20 cellular contexts compared by ENCODE assay signal in the genomic region with DNA sequence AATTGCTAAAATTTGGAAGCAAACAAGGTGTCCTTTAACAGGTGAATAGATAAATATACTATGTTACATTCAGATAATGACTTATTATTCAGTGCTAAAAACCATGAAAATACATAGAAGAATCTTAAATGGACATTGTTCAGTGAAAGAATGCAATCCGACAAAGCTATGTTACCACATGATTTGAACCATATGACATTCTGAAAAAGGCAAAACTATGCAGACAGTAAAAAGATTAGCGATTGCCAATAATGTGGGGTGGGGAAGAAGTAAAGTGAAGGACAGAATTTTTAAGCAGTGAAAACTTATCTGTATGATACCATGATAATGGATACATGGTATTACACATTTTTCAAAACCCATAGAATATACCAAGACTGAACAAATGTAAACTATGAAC.
A peak's percentile ranks its signal among the peaks of the same experiment; 100 is the strongest.
DNase-seq lines count a peak whose midpoint lies in the region; TF ChIP-seq lines count a peak whose summit lies in the region.
"Had no signal": no experiment of that assay in that cellular context is flagged by ENCODE, and none has a peak within 500 bp of the region (broad histone marks: within the 10 kb centered on the region; RNA-seq: fewer than 3 reads in every experiment).

No MANE protein-coding gene starts in this region.

- WGBS in sigmoid colon, 2 donors, result 91% methylated on average over 2 of the region's 2 CpGs

- H3K36me3 ChIP-seq in sigmoid colon, result no peaks in the 10 kb centered on the region
- H3K36me3 ChIP-seq: BLaER1 had no signal

- H3K4me3 ChIP-seq in AG10803 (ENCODE audit: low read length), result no peak overlapping the region
- no peak overlapping the region for H3K4me3 ChIP-seq in sigmoid colon
- H3K4me3 ChIP-seq: A549, BLaER1, GM12878, GM23248 had no signal

- no peak for TF ChIP-seq POLR2A in sigmoid colon (IDR thresholded peaks at IDR 0.05)

- H3K9me3 ChIP-seq in sigmoid colon, result no peaks in the 10 kb centered on the region
- H3K9me3 ChIP-seq: A549, BLaER1, Caco-2 had no signal

- DNase-seq in AG10803 (ENCODE audit: low read depth) (peak; percentile 72), GM03348 (ENCODE audit: low spot score) (peak; percentile 29), fibroblast of gingiva (ENCODE audit: low read depth) (peak; percentile 18), sigmoid colon (no peak), superior temporal gyrus (ENCODE audit: extremely low spot score) (no peak)
- DNase-seq in activated CD4-positive, alpha-beta T cell treated with anti-CD3 and anti-CD28 coated beads for 4 hours, result no peak
- DNase-seq: 8988T; ACHN; Caco-2; CD4-positive, CD25-positive, alpha-beta regulatory T cell; CD8-positive, alpha-beta T cell; DMS153; DND-41; GM23248; H7; HCEC 1CT had no signal

- intact Hi-C loops in sigmoid colon (cut with DNase I), result no loop called here

- H3K27ac ChIP-seq in sigmoid colon, result no peak overlapping the region
- H3K27ac ChIP-seq: A549, BLaER1, C4-2B, GM23248 had no signal

- no peaks in the 10 kb centered on the region for H3K27me3 ChIP-seq in sigmoid colon
- H3K27me3 ChIP-seq: BLaER1 had no signal

- H3K4me1 ChIP-seq in sigmoid colon, result no peaks in the 10 kb centered on the region
- H3K4me1 ChIP-seq: A549, BLaER1, Caco-2 had no signal

- TF ChIP-seq EP300 in sigmoid colon (IDR thresholded peaks at IDR 0.05), result no peak

- no peak for TF ChIP-seq CTCF in AG10803 (conservative IDR thresholded peaks at IDR 0.05; ENCODE audit: low read length)
- TF ChIP-seq CTCF in sigmoid colon (IDR thresholded peaks at IDR 0.05), result no peak

Comparison
In these comparisons a context has a peak if more than half of its experiments do, and no peak if none do; other contexts are left out.
1. DNase-seq: peak in AG10803 (single experiment), GM03348 (single experiment) and fibroblast of gingiva (single experiment); none in activated CD4-positive, alpha-beta T cell treated with anti-CD3 and anti-CD28 coated beads for 4 hours (0 of 2), sigmoid colon (single experiment) and superior temporal gyrus (single experiment).